Comparison of ENCODE assay signal across 8 cellular contexts in genomic region chr2:142865924-142866323, GRCh38. TPM values are rescaled to one million over a fixed set of nuclear protein-coding genes. Genes with fewer than 3 reads are reported as not detected.
DNase-seq lines count a peak whose midpoint lies in the region; ATAC-seq and TF ChIP-seq lines count a peak whose summit lies in the region.

No MANE protein-coding gene starts in this region.

- H3K18ac ChIP-seq in IMR-90 (ENCODE audit: low read depth, low read length), result peak overlapping the region; percentile 90

- no peaks in the 10 kb centered on the region for H4K20me1 ChIP-seq in IMR-90 (ENCODE audit: insufficient read depth, low read length)

- H3K9me1 ChIP-seq in IMR-90 (ENCODE audit: insufficient read depth, low read length), result 0 out of 2 replicates have a peak, but pooled peaks cover 2% of the 10 kb centered on the region

- no peak overlapping the region for H3K27ac ChIP-seq in IMR-90 (ENCODE audit: insufficient read depth, low read length)

- no peak overlapping the region for H3K4me3 Mint-ChIP-seq in Caco-2 (ENCODE audit: unreplicated experiment)

- no peak overlapping the region for H2BK15ac ChIP-seq in IMR-90 (ENCODE audit: low read depth, low read length)

- H4K5ac ChIP-seq in IMR-90 (ENCODE audit: low read depth, low read length), result peak overlapping the region; percentile 61

- 54% methylated on average over 1 of the region's 1 CpG; no CpG with 5 or more reads in 1 of the 2 experiments for WGBS in IMR-90 (ENCODE audit: extremely low coverage in 2 of 2, insufficient read length in 1 of 2), 2 experiments

- no peak overlapping the region for H2BK20ac ChIP-seq in IMR-90 (ENCODE audit: low read depth, low read length)

- H3K14ac ChIP-seq in IMR-90 (replicated peaks; ENCODE audit: low read depth, low read length), result no peak overlapping the region

- peaks cover 8% of the 10 kb centered on the region for H3K4me1 ChIP-seq in IMR-90 (ENCODE audit: control insufficient read depth, insufficient read depth, low read length)
- peaks cover 10% of the 10 kb centered on the region; the same call in 1 of the 2 replicates for H3K4me1 ChIP-seq in Caco-2

- no peak overlapping the region for H3K56ac ChIP-seq in IMR-90 (ENCODE audit: extremely low read depth, insufficient read depth, low read length)

- no peak overlapping the region; the same call in 1 of the 2 replicates for H3K9ac ChIP-seq in IMR-90 (ENCODE audit: low read depth, low read length)

- H3K4me3 ChIP-seq in GM08714 (ENCODE audit: low read length) (peak overlapping the region; percentile 54; the same call in 1 of the 2 replicates), IMR-90 (ENCODE audit: insufficient read depth, low read depth, low read length) (no peak overlapping the region), fibroblast of villous mesenchyme (ENCODE audit: low read depth, low read length) (no peak overlapping the region), Caco-2 (ENCODE audit: low read depth, low read length) (no peak overlapping the region)

- POLR2A ChIA-PET in IMR-90 (lab: Charles Lee; ENCODE audit: unreplicated experiment), result interaction anchor here (0.6 to 1.0 kb wide), 4 partner anchors 9 to 126 kb away, joined by 3 to 6 read pairs (median 4); no protein-coding TSS in a partner anchor
- POLR2A ChIA-PET in Caco-2 (lab: Charles Lee), result no interaction called here

- H4K8ac ChIP-seq in IMR-90 (ENCODE audit: low read depth in 2 of 2, low read length in 2 of 2), result peak overlapping the region; percentile 21 to 23; a peak in 2 of 4 replicates

- ATAC-seq in GM21529 (IDR thresholded peaks at IDR 0.05; ENCODE audit: unreplicated experiment), result peak; percentile 83
- ATAC-seq in IMR-90 (ENCODE audit: low read depth), result no peak

- H2BK5ac ChIP-seq in IMR-90 (ENCODE audit: low read depth, low read length, poor library complexity, severe bottlenecking), result peak overlapping the region; percentile 42

- no peak overlapping the region for H2AFZ ChIP-seq in IMR-90 (replicated peaks; ENCODE audit: low read length, poor library complexity)

- no peak overlapping the region for H2AK5ac ChIP-seq in IMR-90 (ENCODE audit: low read depth, low read length)

- no peaks in the 10 kb centered on the region for H3K36me3 Mint-ChIP-seq in Caco-2 (ENCODE audit: insufficient read depth, unreplicated experiment)

- no peak overlapping the region for H2AK9ac ChIP-seq in IMR-90 (replicated peaks; ENCODE audit: low read depth, low read length, poor library complexity)

- H3K23ac ChIP-seq in IMR-90 (ENCODE audit: low read depth, low read length), result no peak overlapping the region

- in situ Hi-C loops in IMR-90 (cut with MboI; ENCODE audit: low sequenced_read_pairs), result no loop called here

- no peak overlapping the region; the same call in 1 of the 2 replicates for H3K4ac ChIP-seq in IMR-90 (ENCODE audit: low read depth, low read length)

- no peaks in the 10 kb centered on the region for H3K36me3 ChIP-seq in IMR-90 (ENCODE audit: control insufficient read depth, insufficient read depth, low read length)
- no peaks in the 10 kb centered on the region; the same call in 1 of the 2 replicates for H3K36me3 ChIP-seq in Caco-2 (ENCODE audit: control insufficient read depth, insufficient read depth, low read length)

- peak; percentile 30 for DNase-seq in IMR-90
- peak; percentile 32 for DNase-seq in fibroblast of villous mesenchyme (ENCODE audit: low read depth)
- DNase-seq in NCI-H510A (lab: John Stamatoyannopoulos, UW), result no peak
- DNase-seq in stimulated activated CD4-positive, alpha-beta T cell treated with anti-CD3 and anti-CD28 coated beads, Interleukin-2, amount 100 ng/mL, for 24 hours, result no peak
- no peak for DNase-seq in Caco-2
- DNase-seq in SK-N-DZ (ENCODE audit: low spot score), result no peak

- peak overlapping the region; percentile 26; the same call in 1 of the 2 replicates for H2BK120ac ChIP-seq in IMR-90 (ENCODE audit: low read depth, low read length)

- H3K4me1 Mint-ChIP-seq in Caco-2 (ENCODE audit: low read depth, unreplicated experiment), result peaks cover 20% of the 10 kb centered on the region

- H3K79me1 ChIP-seq in IMR-90 (ENCODE audit: low read depth in 1 of 2, low read length in 2 of 2), result no peaks in the 10 kb centered on the region

- CTCF ChIA-PET in IMR-90 (lab: Yijun Ruan, JAX), result interaction anchor here (0.5 to 0.6 kb wide), 2 partner anchors 8 to 183 kb away, joined by 3 to 4 read pairs; no protein-coding TSS in a partner anchor
- CTCF ChIA-PET in Caco-2 (lab: Charles Lee), result no interaction called here

- TF ChIP-seq POLR2A in IMR-90 (IDR thresholded peaks at IDR 0.05; ENCODE audit: low read depth, low read length), result no peak

- BruUV-seq in IMR-90 (replicated peaks; lab: Mats Ljungman, UMichigan) (no TSS peak), Caco-2 (replicated peaks; lab: Mats Ljungman, UMichigan) (no TSS peak)

- TF ChIP-seq CTCF in IMR-90 (conservative IDR thresholded peaks at IDR 0.05; ENCODE audit: low read depth, low read length) (no peak), fibroblast of villous mesenchyme (IDR thresholded peaks at IDR 0.05; ENCODE audit: insufficient read depth, low read depth, low read length) (no peak), Caco-2 (IDR thresholded peaks at IDR 0.05; ENCODE audit: insufficient read depth in 1 of 2, low read depth in 1 of 2, low read length in 1 of 2, severe bottlenecking in 1 of 2, unreplicated experiment in 1 of 2) (no peak)

- H3K27ac Mint-ChIP-seq in Caco-2 (ENCODE audit: unreplicated experiment), result no peak overlapping the region

- peaks cover 8% of the 10 kb centered on the region for H3K9me3 Mint-ChIP-seq in Caco-2 (ENCODE audit: unreplicated experiment)

- TF ChIP-seq RAD21 in IMR-90 (IDR thresholded peaks at IDR 0.05; ENCODE audit: low read length), result no peak

- peak overlapping the region; percentile 90; the same call in 1 of the 2 replicates for H3K4me2 ChIP-seq in IMR-90 (ENCODE audit: low read depth, low read length)

- dilution Hi-C loops in IMR-90 (cut with HindIII; ENCODE audit: low sequenced_read_pairs, unreplicated experiment), result no loop called here

- H3K9me3 ChIP-seq in IMR-90 (ENCODE audit: control insufficient read depth, insufficient read depth, low read length) (no peaks in the 10 kb centered on the region), Caco-2 (peaks cover 7% of the 10 kb centered on the region; the same call in 1 of the 2 replicates)

- no peaks in the 10 kb centered on the region for H3K27me3 Mint-ChIP-seq in Caco-2 (ENCODE audit: insufficient read depth, unreplicated experiment)

- H3K27me3 ChIP-seq in IMR-90 (ENCODE audit: control insufficient read depth, insufficient read depth, low read length), result no peaks in the 10 kb centered on the region
- no peaks in the 10 kb centered on the region; the same call in 1 of the 2 replicates for H3K27me3 ChIP-seq in Caco-2 (replicated peaks; ENCODE audit: control insufficient read depth, insufficient read depth, low read length)

- H4K91ac ChIP-seq in IMR-90 (ENCODE audit: insufficient read depth, low read depth, low read length), result no peak overlapping the region

- intact Hi-C loops in IMR-90 (cut with micrococcal nuclease), result no loop called here
- intact Hi-C loops in Caco-2 (cut with micrococcal nuclease; ENCODE audit: unreplicated experiment), result no loop called here

TF ChIP-seq in IMR-90, 13 proteins besides CTCF, POLR2A, EP300 and RAD21:
- TF ChIP-seq FOS (IDR thresholded peaks at IDR 0.05; ENCODE audit: low read depth, low read length), result no peak
- TF ChIP-seq CHD1 (IDR thresholded peaks at IDR 0.05; ENCODE audit: low read depth, low read length), result no peak
- no peak for TF ChIP-seq MAZ (IDR thresholded peaks at IDR 0.05; ENCODE audit: borderline replicate concordance, low read depth, low read length)
- TF ChIP-seq NFE2L2 (IDR thresholded peaks at IDR 0.05; ENCODE audit: low read depth, low read length), result no peak
- no peak for TF ChIP-seq BHLHE40 (IDR thresholded peaks at IDR 0.05; ENCODE audit: low read depth, low read length)
- TF ChIP-seq, protein P1, sequence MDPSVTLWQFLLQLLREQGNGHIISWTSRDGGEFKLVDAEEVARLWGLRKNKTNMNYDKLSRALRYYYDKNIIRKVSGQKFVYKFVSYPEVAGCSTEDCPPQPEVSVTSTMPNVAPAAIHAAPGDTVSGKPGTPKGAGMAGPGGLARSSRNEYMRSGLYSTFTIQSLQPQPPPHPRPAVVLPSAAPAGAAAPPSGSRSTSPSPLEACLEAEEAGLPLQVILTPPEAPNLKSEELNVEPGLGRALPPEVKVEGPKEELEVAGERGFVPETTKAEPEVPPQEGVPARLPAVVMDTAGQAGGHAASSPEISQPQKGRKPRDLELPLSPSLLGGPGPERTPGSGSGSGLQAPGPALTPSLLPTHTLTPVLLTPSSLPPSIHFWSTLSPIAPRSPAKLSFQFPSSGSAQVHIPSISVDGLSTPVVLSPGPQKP (IDR thresholded peaks at IDR 0.05; ENCODE audit: borderline replicate concordance, low read depth, low read length), result no peak
- no peak for TF ChIP-seq USF2 (IDR thresholded peaks at IDR 0.05; ENCODE audit: low read depth, low read length)
- no peak for TF ChIP-seq MAFK (IDR thresholded peaks at IDR 0.05; ENCODE audit: low read depth, low read length)
- TF ChIP-seq RFX5 (IDR thresholded peaks at IDR 0.05; ENCODE audit: low read depth, low read length), result no peak

RNA-seq across cellular contexts. Expression of gene KYNU, which starts 11.5 kb away (rescaled TPM):
- 2.2 and 2.9 TPM in 2 replicates for total RNA-seq in IMR-90 (2012; rRNA removed)
- polyA plus RNA-seq in IMR-90 (2012; rRNA removed), result 0.53 and 0.75 TPM in 2 replicates
- 0.13 and 0.26 TPM in 2 replicates for polyA plus RNA-seq in IMR-90 (2012; cell fraction: cytosol; rRNA removed)
- 0.04 and 0.56 TPM in 2 replicates for polyA plus RNA-seq in IMR-90 (2012; cell fraction: nucleus; rRNA removed; ENCODE audit: low replicate concordance)
- total RNA-seq in fibroblast of villous mesenchyme, result 0.43 and 0.64 TPM in 2 replicates
- 4.3 and 5.2 TPM in 2 replicates for total RNA-seq in Caco-2 (2022)
- 0.49 and 1.9 TPM in 2 replicates for polyA plus RNA-seq in SK-N-DZ (2014; cell fraction: cytosol; rRNA removed)
- 0.11 TPM in 1 of 2 replicates, not detected in the other for polyA plus RNA-seq in SK-N-DZ (2014; cell fraction: nucleus; rRNA removed)

Comparison
In these comparisons a context has a peak if more than half of its experiments do, and no peak if none do; other contexts are left out.
1. DNase-seq: peak in IMR-90 (single experiment) and fibroblast of villous mesenchyme (single experiment); none in NCI-H510A (single experiment), stimulated activated CD4-positive, alpha-beta T cell treated with anti-CD3 and anti-CD28 coated beads, Interleukin-2, amount 100 ng/mL, for 24 hours (0 of 2), Caco-2 (0 of 2) and SK-N-DZ (single experiment).